In genomic region chr2:124316133-124316532, GRCh38 we compare ENCODE assay signal across 36 cellular contexts.
"Had no signal": no experiment of that assay in that cellular context is flagged by ENCODE, and none has a peak within 500 bp of the region (broad histone marks: within the 10 kb centered on the region; RNA-seq: fewer than 3 reads in every experiment).

No MANE protein-coding gene starts in this region.

- H3K36me3 Mint-ChIP-seq: activated CD8-positive, alpha-beta memory T cell treated with anti-CD3 and anti-CD28 coated beads, Interleukin-2, amount 10 ng/mL, durations not matched to agents 7 days and 5 days; activated naive CD4-positive, alpha-beta T cell treated with anti-CD3 and anti-CD28 coated beads, Interleukin-2, amount 10 ng/mL, durations not matched to agents 7 days and 5 days; activated naive CD4-positive, alpha-beta T cell treated with anti-CD3 and anti-CD28 coated beads, Interleukin-2, amount 50 U/mL, for 24 hours; activated naive CD8-positive, alpha-beta T cell; brain; WTC11 had no signal

- H3K9me3 Mint-ChIP-seq: activated naive CD4-positive, alpha-beta T cell treated with anti-CD3 and anti-CD28 coated beads, Interleukin-2, amount 50 U/mL, for 24 hours; brain had no signal

- H3K27me3 ChIP-seq: ascending aorta, cardiac muscle cell had no signal

- H3K9me3 ChIP-seq: ascending aorta had no signal

- H3K4me1 Mint-ChIP-seq: activated CD4-positive, alpha-beta memory T cell treated with anti-CD3 and anti-CD28 coated beads, Interleukin-2, amount 10 ng/mL, durations not matched to agents 7 days and 5 days; activated CD4-positive, alpha-beta T cell treated with anti-CD3 and anti-CD28 coated beads for 36 hours; activated CD4-positive, alpha-beta T cell treated with anti-CD3 and anti-CD28 coated beads, Interleukin-2, amount 10 ng/mL, durations not matched to agents 7 days and 5 days; activated CD8-positive, alpha-beta memory T cell treated with anti-CD3 and anti-CD28 coated beads, Interleukin-2, amount 10 ng/mL, durations not matched to agents 7 days and 5 days; activated naive CD4-positive, alpha-beta T cell treated with anti-CD3 and anti-CD28 coated beads, Interleukin-2, amount 10 ng/mL, durations not matched to agents 7 days and 5 days; activated naive CD4-positive, alpha-beta T cell treated with anti-CD3 and anti-CD28 coated beads, Interleukin-2, amount 50 U/mL, for 24 hours; activated naive CD8-positive, alpha-beta T cell treated with anti-CD3 and anti-CD28 coated beads, Interleukin-2, amount 10 ng/mL, durations not matched to agents 7 days and 5 days; activated naive CD8-positive, alpha-beta T cell treated with anti-CD3 and anti-CD28 coated beads, Interleukin-2, amount 50 U/mL, for 24 hours; central memory CD8-positive, alpha-beta T cell had no signal

- H3K27ac Mint-ChIP-seq: activated CD4-positive, alpha-beta memory T cell treated with anti-CD3 and anti-CD28 coated beads, Interleukin-2, amount 10 ng/mL, durations not matched to agents 7 days and 5 days; activated CD4-positive, alpha-beta T cell treated with anti-CD3 and anti-CD28 coated beads for 36 hours; activated CD4-positive, alpha-beta T cell treated with anti-CD3 and anti-CD28 coated beads, Interleukin-2, amount 10 ng/mL, durations not matched to agents 7 days and 5 days; activated CD8-positive, alpha-beta memory T cell treated with anti-CD3 and anti-CD28 coated beads, Interleukin-2, amount 10 ng/mL, durations not matched to agents 7 days and 5 days; activated CD8-positive, alpha-beta T cell treated with anti-CD3 and anti-CD28 coated beads, Interleukin-2, amount 10 ng/mL, durations not matched to agents 7 days and 5 days; activated naive CD4-positive, alpha-beta T cell treated with anti-CD3 and anti-CD28 coated beads, Interleukin-2, amount 10 ng/mL, durations not matched to agents 7 days and 5 days; activated naive CD4-positive, alpha-beta T cell treated with anti-CD3 and anti-CD28 coated beads, Interleukin-2, amount 50 U/mL, for 24 hours; activated naive CD8-positive, alpha-beta T cell; activated naive CD8-positive, alpha-beta T cell treated with anti-CD3 and anti-CD28 coated beads, Interleukin-2, amount 10 ng/mL, durations not matched to agents 7 days and 5 days; activated naive CD8-positive, alpha-beta T cell treated with anti-CD3 and anti-CD28 coated beads, Interleukin-2, amount 50 U/mL, for 24 hours; activated T-cell treated with anti-CD3 and anti-CD28 coated beads, Interleukin-2, amount 50 U/mL, for 24 hours; activated T-helper 2 cell treated with anti-CD3 and anti-CD28 coated beads, Interferon-gamma antibody, Interleukin-2, Interleukin-4, amounts not matched to agents 10 μg/mL and 5 μg/mL and 100 μg/mL, durations not matched to agents 14 hours and 24 hours and 36 hours; T-helper 2 cell treated with Interferon-gamma antibody and Interleukin-4, amounts not matched to agents 5 μg/mL and 100 μg/mL, for 36 hours; WTC11 had no signal

- H3K4me3 Mint-ChIP-seq: activated CD4-positive, alpha-beta memory T cell treated with anti-CD3 and anti-CD28 coated beads, Interleukin-2, amount 10 ng/mL, durations not matched to agents 7 days and 5 days; activated CD4-positive, alpha-beta T cell treated with anti-CD3 and anti-CD28 coated beads for 36 hours; activated CD4-positive, alpha-beta T cell treated with anti-CD3 and anti-CD28 coated beads, Interleukin-2, amount 10 ng/mL, durations not matched to agents 7 days and 5 days; activated CD8-positive, alpha-beta memory T cell treated with anti-CD3 and anti-CD28 coated beads, Interleukin-2, amount 10 ng/mL, durations not matched to agents 7 days and 5 days; activated CD8-positive, alpha-beta T cell treated with anti-CD3 and anti-CD28 coated beads, Interleukin-2, amount 10 ng/mL, durations not matched to agents 7 days and 5 days; activated naive CD4-positive, alpha-beta T cell treated with anti-CD3 and anti-CD28 coated beads, Interleukin-2, amount 10 ng/mL, durations not matched to agents 7 days and 5 days; activated naive CD4-positive, alpha-beta T cell treated with anti-CD3 and anti-CD28 coated beads, Interleukin-2, amount 50 U/mL, for 24 hours; activated naive CD8-positive, alpha-beta T cell; activated naive CD8-positive, alpha-beta T cell treated with anti-CD3 and anti-CD28 coated beads, Interleukin-2, amount 10 ng/mL, durations not matched to agents 7 days and 5 days; activated naive CD8-positive, alpha-beta T cell treated with anti-CD3 and anti-CD28 coated beads, Interleukin-2, amount 50 U/mL, for 24 hours; activated T-cell treated with anti-CD3 and anti-CD28 coated beads, Interleukin-2, amount 50 U/mL, for 24 hours; brain; central memory CD8-positive, alpha-beta T cell; T-helper 2 cell treated with Interferon-gamma antibody and Interleukin-4, amounts not matched to agents 5 μg/mL and 100 μg/mL, for 36 hours; WTC11 had no signal

- H3K27ac ChIP-seq: ascending aorta, cardiac muscle cell, WERI-Rb-1 had no signal

- DNase-seq: activated CD4-positive, alpha-beta memory T cell treated with anti-CD3 and anti-CD28 coated beads, Interleukin-2, amount 10 ng/mL, durations not matched to agents 7 days and 5 days; activated CD4-positive, alpha-beta T cell treated with anti-CD3 and anti-CD28 coated beads for 1 hour; activated CD4-positive, alpha-beta T cell treated with anti-CD3 and anti-CD28 coated beads for 36 hours; activated CD4-positive, alpha-beta T cell treated with anti-CD3 and anti-CD28 coated beads for 48 hours; activated CD4-positive, alpha-beta T cell treated with anti-CD3 and anti-CD28 coated beads, Interleukin-2, amount 10 ng/mL, durations not matched to agents 7 days and 5 days; activated CD4-positive, alpha-beta T cell treated with anti-CD3 and anti-CD28 coated beads, Interleukin-2, amount 50 U/mL, for 48 hours; activated CD4-positive, CD25-positive, alpha-beta regulatory T cell; activated CD8-positive, alpha-beta memory T cell treated with anti-CD3 and anti-CD28 coated beads for 24 hours; activated CD8-positive, alpha-beta memory T cell treated with anti-CD3 and anti-CD28 coated beads, Interleukin-2, amount 10 ng/mL, durations not matched to agents 7 days and 5 days; activated CD8-positive, alpha-beta memory T cell treated with anti-CD3 and anti-CD28 coated beads, Interleukin-2, amount 50 U/mL, for 48 hours; activated CD8-positive, alpha-beta T cell treated with anti-CD3 and anti-CD28 coated beads, Interleukin-2, amount 10 ng/mL, durations not matched to agents 7 days and 5 days; activated effector memory CD4-positive, alpha-beta T cell treated with Interleukin-2 at 50 U/mL for 16 hours; activated gamma-delta T cell; activated naive CD4-positive, alpha-beta T cell treated with anti-CD3 and anti-CD28 coated beads, Interleukin-2, amount 10 ng/mL, durations not matched to agents 7 days and 5 days; activated naive CD4-positive, alpha-beta T cell treated with Interleukin-2 at 50 U/mL for 16 hours; activated naive CD8-positive, alpha-beta T cell treated with anti-CD3 and anti-CD28 coated beads, Interleukin-2, amount 10 ng/mL, durations not matched to agents 7 days and 5 days; activated naive CD8-positive, alpha-beta T cell treated with anti-CD3 and anti-CD28 coated beads, Interleukin-2, amount 50 U/mL, for 24 hours; activated T-cell treated with anti-CD3 and anti-CD28 coated beads, Interleukin-2, amount 50 U/mL, for 24 hours; activated T-cell treated with anti-CD3 and anti-CD28 coated beads, Interleukin-2, amount 50 U/mL, for 48 hours; amygdala; anterior cingulate cortex; caudate nucleus; cerebellar nuclear complex; T-helper 2 cell; T-helper 9 cell; WERI-Rb-1 had no signal

- H3K27me3 Mint-ChIP-seq: activated CD4-positive, alpha-beta memory T cell treated with anti-CD3 and anti-CD28 coated beads, Interleukin-2, amount 10 ng/mL, durations not matched to agents 7 days and 5 days; activated CD4-positive, alpha-beta T cell treated with anti-CD3 and anti-CD28 coated beads for 36 hours; activated CD4-positive, alpha-beta T cell treated with anti-CD3 and anti-CD28 coated beads, Interleukin-2, amount 10 ng/mL, durations not matched to agents 7 days and 5 days; activated CD8-positive, alpha-beta memory T cell treated with anti-CD3 and anti-CD28 coated beads, Interleukin-2, amount 10 ng/mL, durations not matched to agents 7 days and 5 days; activated naive CD4-positive, alpha-beta T cell treated with anti-CD3 and anti-CD28 coated beads, Interleukin-2, amount 10 ng/mL, durations not matched to agents 7 days and 5 days; activated naive CD4-positive, alpha-beta T cell treated with anti-CD3 and anti-CD28 coated beads, Interleukin-2, amount 50 U/mL, for 24 hours; activated naive CD8-positive, alpha-beta T cell; activated naive CD8-positive, alpha-beta T cell treated with anti-CD3 and anti-CD28 coated beads, Interleukin-2, amount 10 ng/mL, durations not matched to agents 7 days and 5 days; activated naive CD8-positive, alpha-beta T cell treated with anti-CD3 and anti-CD28 coated beads, Interleukin-2, amount 50 U/mL, for 24 hours; activated T-cell treated with anti-CD3 and anti-CD28 coated beads, Interleukin-2, amount 50 U/mL, for 24 hours; brain; central memory CD8-positive, alpha-beta T cell had no signal

- H3K4me3 ChIP-seq: ascending aorta, cardiac muscle cell had no signal

- ATAC-seq: activated CD4-positive, alpha-beta T cell treated with anti-CD3 and anti-CD28 coated beads for 36 hours; activated CD4-positive, CD25-positive, alpha-beta regulatory T cell treated with anti-CD3 and anti-CD28 coated beads, Interleukin-2, amount 50 U/mL, for 24 hours; activated CD8-positive, alpha-beta memory T cell treated with anti-CD3 and anti-CD28 coated beads, Interleukin-2, amount 10 ng/mL, durations not matched to agents 7 days and 5 days; activated CD8-positive, alpha-beta T cell treated with anti-CD3 and anti-CD28 coated beads, Interleukin-2, amount 10 ng/mL, durations not matched to agents 7 days and 5 days; activated naive CD8-positive, alpha-beta T cell treated with anti-CD3 and anti-CD28 coated beads, Interleukin-2, amount 50 U/mL, for 24 hours; WTC11 had no signal

- H3K4me1 ChIP-seq: ascending aorta had no signal

- H3K36me3 ChIP-seq: ascending aorta, cardiac muscle cell, WERI-Rb-1 had no signal
